19 cellular contexts compared by ENCODE assay signal in genomic region chr2:54648256-54648655, GRCh38.
DNase-seq lines count a peak whose midpoint lies in the region; ATAC-seq and TF ChIP-seq lines count a peak whose summit lies in the region.
"Had no signal": no experiment of that assay in that cellular context is flagged by ENCODE, and none has a peak within 500 bp of the region (broad histone marks: within the 10 kb centered on the region; RNA-seq: fewer than 3 reads in every experiment).

No MANE protein-coding gene starts in this region.

- ATAC-seq in stimulated activated memory B cell treated with anti-CD40 and anti-IgM and Interleukin-4, amounts not matched to agents 10 μg/mL and 1 μg/mL and 100 μg/mL, for 72 hours = no peak
- no peak for ATAC-seq in omental fat pad (ENCODE audit: low FRiP score)
- ATAC-seq: Panc1 had no signal

- in situ Hi-C loops in G401 (cut with HindIII; ENCODE audit: low sequenced_read_pairs) = no loop called here

- no peak for DNase-seq in activated naive CD4-positive, alpha-beta T cell treated with anti-CD3 and anti-CD28 coated beads, Interleukin-2, amount 10 ng/mL, durations not matched to agents 7 days and 5 days
- no peak for DNase-seq in activated naive CD4-positive, alpha-beta T cell treated with anti-CD3 and anti-CD28 coated beads, Interleukin-2, amount 50 U/mL, for 16 hours
- peak; percentile 50 for DNase-seq in G401 (ENCODE audit: low spot score)
- DNase-seq in endothelial cell (ENCODE audit: low spot score) = no peak
- no peak for DNase-seq in occipital lobe (lab: John Stamatoyannopoulos, UW)
- no peak for DNase-seq in omental fat pad (ENCODE audit: low spot score)
- no peak for DNase-seq in globus pallidus (ENCODE audit: low spot score)
- DNase-seq: CD4-positive, CD25-positive, alpha-beta regulatory T cell; DMS53; GM23248; H7; NCI-H1048; NCI-H1417; NCI-H1694; NCI-H2029 treated with DMSO at 0.1 percent for 48 hours; NCI-H446 treated with DMSO at 0.1 percent for 48 hours; NCI-H526 treated with DMSO at 0.1 percent for 48 hours had no signal

- no peak for TF ChIP-seq CTCF in endothelial cell (IDR thresholded peaks at IDR 0.05; ENCODE audit: unreplicated experiment)
- no peak for TF ChIP-seq CTCF in omental fat pad (IDR thresholded peaks at IDR 0.05)

- no peaks in the 10 kb centered on the region for H3K9me3 Mint-ChIP-seq in activated naive CD4-positive, alpha-beta T cell treated with anti-CD3 and anti-CD28 coated beads, Interleukin-2, amount 10 ng/mL, durations not matched to agents 7 days and 5 days
- H3K9me3 Mint-ChIP-seq in endothelial cell (ENCODE audit: unreplicated experiment) = no peaks in the 10 kb centered on the region
- no peaks in the 10 kb centered on the region for H3K9me3 Mint-ChIP-seq in stimulated activated memory B cell treated with anti-CD40 and anti-IgM and Interleukin-4, amounts not matched to agents 10 μg/mL and 1 μg/mL and 100 μg/mL, for 72 hours
- H3K9me3 Mint-ChIP-seq: CD4-positive, CD25-positive, alpha-beta regulatory T cell had no signal

- H3K4me3 Mint-ChIP-seq in activated naive CD4-positive, alpha-beta T cell treated with anti-CD3 and anti-CD28 coated beads, Interleukin-2, amount 10 ng/mL, durations not matched to agents 7 days and 5 days = no peak overlapping the region
- H3K4me3 Mint-ChIP-seq in endothelial cell (ENCODE audit: unreplicated experiment) = peak overlapping the region; percentile 38
- no peak overlapping the region for H3K4me3 Mint-ChIP-seq in stimulated activated memory B cell treated with anti-CD40 and anti-IgM and Interleukin-4, amounts not matched to agents 10 μg/mL and 1 μg/mL and 100 μg/mL, for 72 hours
- H3K4me3 Mint-ChIP-seq: CD4-positive, CD25-positive, alpha-beta regulatory T cell had no signal

- H3K27me3 Mint-ChIP-seq in activated naive CD4-positive, alpha-beta T cell treated with anti-CD3 and anti-CD28 coated beads, Interleukin-2, amount 10 ng/mL, durations not matched to agents 7 days and 5 days = no peaks in the 10 kb centered on the region
- H3K27me3 Mint-ChIP-seq in endothelial cell (ENCODE audit: unreplicated experiment) = peaks cover 48% of the 10 kb centered on the region
- H3K27me3 Mint-ChIP-seq in stimulated activated memory B cell treated with anti-CD40 and anti-IgM and Interleukin-4, amounts not matched to agents 10 μg/mL and 1 μg/mL and 100 μg/mL, for 72 hours = no peaks in the 10 kb centered on the region
- H3K27me3 Mint-ChIP-seq: CD4-positive, CD25-positive, alpha-beta regulatory T cell had no signal

- peaks cover 86% of the 10 kb centered on the region for H3K36me3 Mint-ChIP-seq in activated naive CD4-positive, alpha-beta T cell treated with anti-CD3 and anti-CD28 coated beads, Interleukin-2, amount 10 ng/mL, durations not matched to agents 7 days and 5 days
- peaks cover 95% of the 10 kb centered on the region for H3K36me3 Mint-ChIP-seq in endothelial cell (ENCODE audit: low read depth, unreplicated experiment)
- H3K36me3 Mint-ChIP-seq in stimulated activated memory B cell treated with anti-CD40 and anti-IgM and Interleukin-4, amounts not matched to agents 10 μg/mL and 1 μg/mL and 100 μg/mL, for 72 hours = peaks cover 78% of the 10 kb centered on the region

- peaks cover 7% of the 10 kb centered on the region for H3K4me1 Mint-ChIP-seq in activated naive CD4-positive, alpha-beta T cell treated with anti-CD3 and anti-CD28 coated beads, Interleukin-2, amount 10 ng/mL, durations not matched to agents 7 days and 5 days
- peaks cover 7% of the 10 kb centered on the region for H3K4me1 Mint-ChIP-seq in endothelial cell (ENCODE audit: unreplicated experiment)
- H3K4me1 Mint-ChIP-seq in stimulated activated memory B cell treated with anti-CD40 and anti-IgM and Interleukin-4, amounts not matched to agents 10 μg/mL and 1 μg/mL and 100 μg/mL, for 72 hours = no peaks in the 10 kb centered on the region

- CTCF ChIA-PET in activated naive CD4-positive, alpha-beta T cell treated with anti-CD3 and anti-CD28 coated beads, Interleukin-2, amount 10 ng/mL, durations not matched to agents 7 days and 5 days (lab: Charles Lee) = interaction anchor here (4.6 kb wide), 1 partner anchor 16 kb away, joined by 19 read pairs; no protein-coding TSS in a partner anchor

- H3K27ac Mint-ChIP-seq in activated naive CD4-positive, alpha-beta T cell treated with anti-CD3 and anti-CD28 coated beads, Interleukin-2, amount 10 ng/mL, durations not matched to agents 7 days and 5 days = peak overlapping the region; percentile 24
- H3K27ac Mint-ChIP-seq in endothelial cell (ENCODE audit: unreplicated experiment) = no peak overlapping the region
- H3K27ac Mint-ChIP-seq in stimulated activated memory B cell treated with anti-CD40 and anti-IgM and Interleukin-4, amounts not matched to agents 10 μg/mL and 1 μg/mL and 100 μg/mL, for 72 hours = peak overlapping the region; percentile 50
